13 cellular contexts compared by ENCODE assay signal in genomic region chr1:18707696-18708257, GRCh38.
DNase-seq lines count a peak whose midpoint lies in the region; ATAC-seq and TF ChIP-seq lines count a peak whose summit lies in the region.
"Had no signal": no experiment of that assay in that cellular context is flagged by ENCODE, and none has a peak within 500 bp of the region (broad histone marks: within the 10 kb centered on the region; RNA-seq: fewer than 3 reads in every experiment).

No MANE protein-coding gene starts in this region.

- H3K27ac Mint-ChIP-seq in activated T-cell treated with anti-CD3 and anti-CD28 coated beads, Interleukin-2, amount 50 U/mL, for 72 hours: no peak overlapping the region
- no peak overlapping the region for H3K27ac Mint-ChIP-seq in neural progenitor cell
- H3K27ac Mint-ChIP-seq: CD4-positive, alpha-beta memory T cell had no signal

- DNase-seq in activated T-cell treated with anti-CD3 and anti-CD28 coated beads, Interleukin-2, amount 50 U/mL, for 72 hours: no peak
- no peak for DNase-seq in activated T-cell treated with anti-CD3 and anti-CD28 coated beads, Interleukin-2, amount 50 U/mL, for 1 hour
- DNase-seq in D341Med (ENCODE audit: low spot score) (peak; percentile 81), neural progenitor cell (ENCODE audit: low spot score) (peak; percentile 70), DMS79 treated with DMSO at 0.1 percent for 48 hours (lab: John Stamatoyannopoulos, UW) (no peak)
- peak; percentile 8 for DNase-seq in Jurkat, Clone E6-1 (ENCODE audit: low read depth, low spot score)
- DNase-seq in activated CD4-positive, CD25-positive, alpha-beta regulatory T cell (lab: John Stamatoyannopoulos, UW): no peak
- DNase-seq: BE2C; CD4-positive, alpha-beta memory T cell; GM23248 had no signal

- H4K20me1 ChIP-seq in neural progenitor cell (ENCODE audit: low read depth): peaks cover 14% of the 10 kb centered on the region

- no peaks in the 10 kb centered on the region for H3K36me3 ChIP-seq in neural progenitor cell
- H3K36me3 ChIP-seq: BE2C had no signal

- peak; percentile 36 to 56 for ATAC-seq in activated T-cell treated with anti-CD3 and anti-CD28 coated beads, Interleukin-2, amount 50 U/mL, for 72 hours (replicated peaks in 1 of 2)
- ATAC-seq: HCT116 had no signal

- H3K4me1 ChIP-seq in neural progenitor cell: peaks cover 8% of the 10 kb centered on the region
- H3K4me1 ChIP-seq: BE2C had no signal

- no peak overlapping the region for H3K9ac ChIP-seq in neural progenitor cell
- H3K9ac ChIP-seq: GM23248 had no signal

- no peaks in the 10 kb centered on the region for H3K36me3 Mint-ChIP-seq in activated T-cell treated with anti-CD3 and anti-CD28 coated beads, Interleukin-2, amount 50 U/mL, for 72 hours (ENCODE audit: insufficient read depth in 2 of 2)
- H3K36me3 Mint-ChIP-seq in neural progenitor cell: no peaks in the 10 kb centered on the region
- H3K36me3 Mint-ChIP-seq: CD4-positive, alpha-beta memory T cell had no signal

- no peaks in the 10 kb centered on the region for H3K79me2 ChIP-seq in neural progenitor cell (ENCODE audit: low read depth)

- H3K27ac ChIP-seq in neural progenitor cell: no peak overlapping the region
- H3K27ac ChIP-seq: C4-2B, GM23248, HL-60 had no signal

- H3K27me3 Mint-ChIP-seq in activated T-cell treated with anti-CD3 and anti-CD28 coated beads, Interleukin-2, amount 50 U/mL, for 72 hours (ENCODE audit: low read depth): peaks cover 16% of the 10 kb centered on the region
- H3K27me3 Mint-ChIP-seq in neural progenitor cell (ENCODE audit: insufficient read depth, low read depth): peaks cover 2% of the 10 kb centered on the region

- no peak for TF ChIP-seq CTCF in neural progenitor cell (IDR thresholded peaks at IDR 0.05)

- peaks cover 92% of the 10 kb centered on the region for H3K27me3 ChIP-seq in neural progenitor cell
- H3K27me3 ChIP-seq: BE2C had no signal

- H3F3A ChIP-seq in neural progenitor cell (ENCODE audit: low read depth): peaks cover 20% of the 10 kb centered on the region

- H3K9me3 ChIP-seq in neural progenitor cell (ENCODE audit: low read depth): no peaks in the 10 kb centered on the region
- H3K9me3 ChIP-seq: BE2C had no signal

- H3K4me2 ChIP-seq in neural progenitor cell: no peak overlapping the region

- no peak overlapping the region for H3K4me3 ChIP-seq in Jurkat, Clone E6-1 (ENCODE audit: low read length)
- no peak overlapping the region for H3K4me3 ChIP-seq in neural progenitor cell
- H3K4me3 ChIP-seq: GM23248 had no signal

- H3K4me1 Mint-ChIP-seq in activated T-cell treated with anti-CD3 and anti-CD28 coated beads, Interleukin-2, amount 50 U/mL, for 72 hours (ENCODE audit: low read depth): no peaks in the 10 kb centered on the region
- H3K4me1 Mint-ChIP-seq in neural progenitor cell: peaks cover 15% of the 10 kb centered on the region
- H3K4me1 Mint-ChIP-seq: CD4-positive, alpha-beta memory T cell had no signal

- H3K9me3 Mint-ChIP-seq in activated T-cell treated with anti-CD3 and anti-CD28 coated beads, Interleukin-2, amount 50 U/mL, for 72 hours: no peaks in the 10 kb centered on the region
- no peaks in the 10 kb centered on the region for H3K9me3 Mint-ChIP-seq in neural progenitor cell
- H3K9me3 Mint-ChIP-seq: CD4-positive, alpha-beta memory T cell had no signal

- no peak overlapping the region for H3K4me3 Mint-ChIP-seq in activated T-cell treated with anti-CD3 and anti-CD28 coated beads, Interleukin-2, amount 50 U/mL, for 72 hours
- no peak overlapping the region for H3K4me3 Mint-ChIP-seq in neural progenitor cell
- H3K4me3 Mint-ChIP-seq: CD4-positive, alpha-beta memory T cell had no signal

- no peak overlapping the region for H2AFZ ChIP-seq in neural progenitor cell (replicated peaks)
- H2AFZ ChIP-seq: GM23248 had no signal

Comparison
In these comparisons a context has a peak if more than half of its experiments do, and no peak if none do; other contexts are left out.
1. DNase-seq: peak in D341Med (single experiment), Jurkat, Clone E6-1 (single experiment) and neural progenitor cell (single experiment); none in activated T-cell treated with anti-CD3 and anti-CD28 coated beads, Interleukin-2, amount 50 U/mL, for 72 hours (0 of 2), activated T-cell treated with anti-CD3 and anti-CD28 coated beads, Interleukin-2, amount 50 U/mL, for 1 hour (single experiment), DMS79 treated with DMSO at 0.1 percent for 48 hours (single experiment) and activated CD4-positive, CD25-positive, alpha-beta regulatory T cell (0 of 4).